Comparison of ENCODE assay signal across 9 cellular contexts in genomic region chr18:57859314-57859713, GRCh38. TPM values are rescaled to one million over a fixed set of nuclear protein-coding genes. Genes with fewer than 3 reads are reported as not detected.
A peak's percentile ranks its signal among the peaks of the same experiment; 100 is the strongest.
DNase-seq lines count a peak whose midpoint lies in the region; ATAC-seq and TF ChIP-seq lines count a peak whose summit lies in the region.
"Had no signal": no experiment of that assay in that cellular context is flagged by ENCODE, and none has a peak within 500 bp of the region (broad histone marks: within the 10 kb centered on the region; RNA-seq: fewer than 3 reads in every experiment).

No MANE protein-coding gene starts in this region.

- no peak overlapping the region for H3K9ac ChIP-seq in smooth muscle cell (ENCODE audit: low read depth)
- H3K9ac ChIP-seq: BLaER1 treated with 17β-estradiol and CSF1 and Interleukin-3, amounts not matched to agents 10 nM and 100 nM had no signal

- no peaks in the 10 kb centered on the region for H3K36me3 ChIP-seq in smooth muscle cell (ENCODE audit: low read depth)
- H3K36me3 ChIP-seq: BLaER1 treated with 17β-estradiol and CSF1 and Interleukin-3, amounts not matched to agents 10 nM and 100 nM had no signal

- no peak overlapping the region for H3K27ac ChIP-seq in smooth muscle cell (ENCODE audit: low read depth)
- H3K27ac ChIP-seq: BLaER1 treated with 17β-estradiol and CSF1 and Interleukin-3, amounts not matched to agents 10 nM and 100 nM had no signal

- DNase-seq in NCI-H1694 treated with DMSO at 0.1 percent for 48 hours (lab: John Stamatoyannopoulos, UW) (peak; percentile 20), NCI-H1694 (lab: John Stamatoyannopoulos, UW) (no peak), NCI-H146 (lab: John Stamatoyannopoulos, UW) (peak; percentile 83), cardiac fibroblast (ENCODE audit: low read depth in 2 of 2) (peak; percentile 54 to 55), smooth muscle cell (lab: John Stamatoyannopoulos, UW; ENCODE audit: unreplicated experiment) (no peak), posterior vena cava (ENCODE audit: low spot score) (no peak), retina (no peak)

- H3K27me3 ChIP-seq in smooth muscle cell (ENCODE audit: low read depth): peaks cover 44% of the 10 kb centered on the region
- H3K27me3 ChIP-seq: BLaER1 treated with 17β-estradiol and CSF1 and Interleukin-3, amounts not matched to agents 10 nM and 100 nM had no signal

- H4K20me1 ChIP-seq in smooth muscle cell (ENCODE audit: low read depth): no peaks in the 10 kb centered on the region
- H4K20me1 ChIP-seq: BLaER1 treated with 17β-estradiol and CSF1 and Interleukin-3, amounts not matched to agents 10 nM and 100 nM had no signal

- no peak overlapping the region for H2AFZ ChIP-seq in smooth muscle cell (ENCODE audit: low read depth)

- H3K4me1 ChIP-seq in smooth muscle cell (ENCODE audit: low read depth): no peaks in the 10 kb centered on the region

- H3K9me3 ChIP-seq in smooth muscle cell (replicated peaks; ENCODE audit: low read depth): no peaks in the 10 kb centered on the region

- no peaks in the 10 kb centered on the region for H3K79me2 ChIP-seq in smooth muscle cell (ENCODE audit: low read depth)

- TF ChIP-seq CTCF in cardiac fibroblast (IDR thresholded peaks at IDR 0.05; ENCODE audit: low read depth, low read length): peak; percentile 65
- TF ChIP-seq CTCF in smooth muscle cell (IDR thresholded peaks at IDR 0.05; ENCODE audit: borderline replicate concordance, insufficient read depth, poor library complexity, severe bottlenecking): peak; percentile 29

- H3K4me3 ChIP-seq in cardiac fibroblast (replicated peaks in 1 of 2; ENCODE audit: low read depth in 2 of 2, low read length in 2 of 2): no peak overlapping the region
- H3K4me3 ChIP-seq in smooth muscle cell: no peak overlapping the region
- H3K4me3 ChIP-seq: BLaER1 treated with 17β-estradiol and CSF1 and Interleukin-3, amounts not matched to agents 10 nM and 100 nM had no signal

- no peaks in the 10 kb centered on the region for H3F3A ChIP-seq in smooth muscle cell (ENCODE audit: low read depth)

- peak; percentile 81 for ATAC-seq in GM21576 (IDR thresholded peaks at IDR 0.05; ENCODE audit: unreplicated experiment)

- no peak overlapping the region for H3K4me2 ChIP-seq in smooth muscle cell
- H3K4me2 ChIP-seq: BLaER1 treated with 17β-estradiol and CSF1 and Interleukin-3, amounts not matched to agents 10 nM and 100 nM had no signal

- intact Hi-C loops in posterior vena cava (cut with DNase I): no loop called here

RNA-seq across cellular contexts. Expression of gene ATP8B1, which starts 56.2 kb away (rescaled TPM):
- 1.9 and 6.1 TPM in 2 replicates for total RNA-seq in smooth muscle cell
- polyA plus RNA-seq in smooth muscle cell: 1.0 and 1.1 TPM in 2 replicates
- 10 to 100 TPM; 27.7 to 47.3 TPM for total RNA-seq in posterior vena cava

Comparison
In these comparisons a context has a peak if more than half of its experiments do, and no peak if none do; other contexts are left out.
1. DNase-seq: peak in NCI-H1694 treated with DMSO at 0.1 percent for 48 hours (single experiment), NCI-H146 (single experiment) and cardiac fibroblast (2 of 2); none in NCI-H1694 (single experiment), smooth muscle cell (single experiment), posterior vena cava (single experiment) and retina (single experiment).